ENCODE assay signal across 1 cellular context in genomic region chr2:11389551-11390528, GRCh38.
A peak's percentile ranks its signal among the peaks of the same experiment; 100 is the strongest.
TF ChIP-seq lines count a peak whose summit lies in the region.

No MANE protein-coding gene starts in this region.

TF ChIP-seq in HEK293, 187 proteins besides CTCF, POLR2A, EP300 and RAD21 (continued from another document):
- TF ChIP-seq, protein P1, sequence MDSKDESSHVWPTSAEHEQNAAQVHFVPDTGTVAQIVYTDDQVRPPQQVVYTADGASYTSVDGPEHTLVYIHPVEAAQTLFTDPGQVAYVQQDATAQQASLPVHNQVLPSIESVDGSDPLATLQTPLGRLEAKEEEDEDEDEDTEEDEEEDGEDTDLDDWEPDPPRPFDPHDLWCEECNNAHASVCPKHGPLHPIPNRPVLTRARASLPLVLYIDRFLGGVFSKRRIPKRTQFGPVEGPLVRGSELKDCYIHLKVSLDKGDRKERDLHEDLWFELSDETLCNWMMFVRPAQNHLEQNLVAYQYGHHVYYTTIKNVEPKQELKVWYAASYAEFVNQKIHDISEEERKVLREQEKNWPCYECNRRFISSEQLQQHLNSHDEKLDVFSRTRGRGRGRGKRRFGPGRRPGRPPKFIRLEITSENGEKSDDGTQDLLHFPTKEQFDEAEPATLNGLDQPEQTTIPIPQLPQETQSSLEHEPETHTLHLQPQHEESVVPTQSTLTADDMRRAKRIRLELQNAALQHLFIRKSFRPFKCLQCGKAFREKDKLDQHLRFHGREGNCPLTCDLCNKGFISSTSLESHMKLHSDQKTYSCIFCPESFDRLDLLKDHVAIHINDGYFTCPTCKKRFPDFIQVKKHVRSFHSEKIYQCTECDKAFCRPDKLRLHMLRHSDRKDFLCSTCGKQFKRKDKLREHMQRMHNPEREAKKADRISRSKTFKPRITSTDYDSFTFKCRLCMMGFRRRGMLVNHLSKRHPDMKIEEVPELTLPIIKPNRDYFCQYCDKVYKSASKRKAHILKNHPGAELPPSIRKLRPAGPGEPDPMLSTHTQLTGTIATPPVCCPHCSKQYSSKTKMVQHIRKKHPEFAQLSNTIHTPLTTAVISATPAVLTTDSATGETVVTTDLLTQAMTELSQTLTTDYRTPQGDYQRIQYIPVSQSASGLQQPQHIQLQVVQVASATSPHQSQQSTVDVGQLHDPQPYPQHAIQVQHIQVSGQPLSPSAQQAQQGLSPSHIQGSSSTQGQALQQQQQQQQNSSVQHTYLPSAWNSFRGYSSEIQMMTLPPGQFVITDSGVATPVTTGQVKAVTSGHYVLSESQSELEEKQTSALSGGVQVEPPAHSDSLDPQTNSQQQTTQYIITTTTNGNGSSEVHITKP (tag by site-specific recombination; IDR thresholded peaks at IDR 0.05): peak; percentile 53
